ENCODE assay signal across 20 cellular contexts in the genomic region with DNA sequence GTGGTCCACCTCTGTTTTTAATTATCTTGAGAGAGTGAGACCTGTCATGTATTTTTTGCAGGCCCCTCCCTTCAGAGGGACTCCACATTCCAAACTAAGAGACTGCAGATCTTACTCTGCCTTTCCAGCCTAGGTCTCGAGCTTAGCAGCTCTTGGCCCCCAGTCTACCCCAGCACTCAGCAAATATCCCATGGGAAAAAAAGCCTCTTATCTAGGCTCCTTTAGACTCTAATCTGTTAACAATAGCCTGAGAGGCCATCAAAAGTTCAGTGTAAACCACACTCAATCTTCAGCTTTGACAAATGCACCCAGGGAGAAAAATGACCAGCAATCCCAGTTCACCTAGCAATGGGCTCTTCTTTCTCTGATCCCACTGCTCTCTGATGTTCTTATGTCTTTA. TPM values are rescaled to one million over a fixed set of nuclear protein-coding genes. Genes with fewer than 3 reads are reported as not detected.
A peak's percentile ranks its signal among the peaks of the same experiment; 100 is the strongest.
DNase-seq lines count a peak whose midpoint lies in the region; ATAC-seq and TF ChIP-seq lines count a peak whose summit lies in the region.
"Had no signal": no experiment of that assay in that cellular context is flagged by ENCODE, and none has a peak within 500 bp of the region (broad histone marks: within the 10 kb centered on the region; RNA-seq: fewer than 3 reads in every experiment).

No MANE protein-coding gene starts in this region.

- peak in 1 of 2 donors; percentile 59 for DNase-seq in cardiac muscle cell (ENCODE audit: low read depth in 1 of 2, low spot score in 1 of 2)
- no peak for DNase-seq in Right ventricle myocardium inferior (ENCODE audit: missing footprints)
- DNase-seq in NCI-H2107 (lab: John Stamatoyannopoulos, UW): peak; percentile 7
- peak; percentile 17 for DNase-seq in astrocyte of the hippocampus (ENCODE audit: low read depth, low spot score)
- DNase-seq in progenitor cell of endocrine pancreas (ENCODE audit: low spot score, unreplicated experiment): no peak
- no peak for DNase-seq in hippocampal formation (lab: John Stamatoyannopoulos, UW)
- DNase-seq in PC-3: no peak
- DNase-seq in DMS53 treated with DMSO at 0.1 percent for 48 hours (lab: John Stamatoyannopoulos, UW; ENCODE audit: unreplicated experiment): no peak
- DNase-seq: CD8-positive, alpha-beta T cell; GDM1; GM23248; NCI-H1105; NCI-H2171; NCI-H69; OCI-M1; SHP77 treated with DMSO at 0.1 percent for 48 hours; T-cell had no signal

- H3K4me1 ChIP-seq in cardiac muscle cell (ENCODE audit: low read depth) (peaks cover 18% of the 10 kb centered on the region), PC-3 (ENCODE audit: insufficient read depth, low read length) (no peaks in the 10 kb centered on the region)
- H3K4me1 ChIP-seq: A549 had no signal

- peak overlapping the region; percentile 90 for H3K27ac Mint-ChIP-seq in progenitor cell of endocrine pancreas
- H3K27ac Mint-ChIP-seq: CD8-positive, alpha-beta T cell; T-cell had no signal

- H3K79me2 ChIP-seq in PC-3 (ENCODE audit: low read length): no peaks in the 10 kb centered on the region

- H3K36me3 ChIP-seq in cardiac muscle cell: no peaks in the 10 kb centered on the region
- H3K36me3 ChIP-seq in PC-3 (ENCODE audit: low read depth, low read length): no peaks in the 10 kb centered on the region

- H4K20me1 ChIP-seq in PC-3 (ENCODE audit: low read length): no peaks in the 10 kb centered on the region

- no TSS peak for BruUV-seq in PC-3 (replicated peaks; lab: Mats Ljungman, UMichigan)

- H3K9ac ChIP-seq in PC-3 (ENCODE audit: low read length): no peak overlapping the region
- H3K9ac ChIP-seq: GM23248 had no signal

- no peaks in the 10 kb centered on the region for H3F3A ChIP-seq in PC-3 (ENCODE audit: low read length, unreplicated experiment)

- H3K9me3 Mint-ChIP-seq in progenitor cell of endocrine pancreas (ENCODE audit: low read depth): peaks cover 4% of the 10 kb centered on the region

- H3K9me2 ChIP-seq in PC-3 (replicated peaks; ENCODE audit: low read length): no peaks in the 10 kb centered on the region

- peaks cover 18% of the 10 kb centered on the region for H3K36me3 Mint-ChIP-seq in progenitor cell of endocrine pancreas (ENCODE audit: insufficient read depth)

- H3K4me3 ChIP-seq in cardiac muscle cell: no peak overlapping the region
- no peak overlapping the region for H3K4me3 ChIP-seq in PC-3 (ENCODE audit: low read length)
- H3K4me3 ChIP-seq: A549, GM23248 had no signal

- intact Hi-C loops in Right ventricle myocardium inferior (cut with DNase I): no loop called here
- intact Hi-C loops in PC-3 (cut with micrococcal nuclease): no loop called here

- H3K27ac ChIP-seq in cardiac muscle cell (peak overlapping the region; percentile 86), PC-3 (ENCODE audit: low read length) (no peak overlapping the region)
- H3K27ac ChIP-seq: A549, GM23248 had no signal

- POLR2A ChIA-PET in PC-3 (lab: Charles Lee; ENCODE audit: unreplicated experiment): no interaction called here

- no peak overlapping the region for H3K4me3 Mint-ChIP-seq in progenitor cell of endocrine pancreas (ENCODE audit: low read depth)
- H3K4me3 Mint-ChIP-seq: CD8-positive, alpha-beta T cell; T-cell had no signal

- CTCF ChIA-PET in PC-3 (lab: Charles Lee): no interaction called here

- H3K27me3 Mint-ChIP-seq in progenitor cell of endocrine pancreas: peaks cover 40% of the 10 kb centered on the region
- H3K27me3 Mint-ChIP-seq: T-cell had no signal

- H3K9me3 ChIP-seq in cardiac muscle cell (ENCODE audit: low read depth): no peaks in the 10 kb centered on the region
- no peaks in the 10 kb centered on the region for H3K9me3 ChIP-seq in PC-3 (ENCODE audit: low read length)
- H3K9me3 ChIP-seq: A549 had no signal

- ATAC-seq in Right ventricle myocardium inferior: no peak
- no peak for ATAC-seq in PC-3
- ATAC-seq: A549; CD8-positive, alpha-beta T cell; HCT116; SK-N-SH treated with all-trans-retinoic acid at 6 μM for 48 hours; T-cell had no signal

- peaks cover 20% of the 10 kb centered on the region for H3K4me1 Mint-ChIP-seq in progenitor cell of endocrine pancreas (ENCODE audit: low read depth)

- H3K27me3 ChIP-seq in cardiac muscle cell (no peaks in the 10 kb centered on the region), PC-3 (ENCODE audit: low read length) (no peaks in the 10 kb centered on the region)

- no peak for TF ChIP-seq CTCF in cardiac muscle cell (IDR thresholded peaks at IDR 0.05; ENCODE audit: low read depth, low read length)
- TF ChIP-seq CTCF in progenitor cell of endocrine pancreas (IDR thresholded peaks at IDR 0.05; ENCODE audit: unreplicated experiment): no peak
- TF ChIP-seq CTCF in PC-3 (conservative IDR thresholded peaks at IDR 0.05; ENCODE audit: low read depth, low read length): no peak

- H3K4me2 ChIP-seq in PC-3 (ENCODE audit: low read length): no peak overlapping the region
- H3K4me2 ChIP-seq: A549 had no signal

- no peak overlapping the region for H2AFZ ChIP-seq in PC-3 (ENCODE audit: low read length)
- H2AFZ ChIP-seq: GM23248 had no signal

RNA-seq across cellular contexts. Expression of a gene that starts 8.6 kb away (rescaled TPM):
- 4.2 and 6.3 TPM in 2 replicates for total RNA-seq in cardiac muscle cell
- polyA plus RNA-seq in cardiac muscle cell: 2.6 and 3.2 TPM in 2 replicates
- 26.6 TPM for total RNA-seq in Right ventricle myocardium inferior
- total RNA-seq in progenitor cell of endocrine pancreas: 19.6 and 21.3 TPM in 2 replicates
- total RNA-seq in PC-3 (2014; rRNA removed): 10.3 and 18.7 TPM in 2 replicates

Comparison
In these comparisons a context has a peak if more than half of its experiments do, and no peak if none do; other contexts are left out.
1. DNase-seq: peak in NCI-H2107 (single experiment) and astrocyte of the hippocampus (single experiment); none in Right ventricle myocardium inferior (single experiment), progenitor cell of endocrine pancreas (single experiment), hippocampal formation (0 of 2), PC-3 (single experiment) and DMS53 treated with DMSO at 0.1 percent for 48 hours (single experiment).